15 cellular contexts compared by ENCODE assay signal in genomic region chr1:155801149-155801548, GRCh38. TPM values are rescaled to one million over a fixed set of nuclear protein-coding genes. Genes with fewer than 3 reads are reported as not detected.
DNase-seq lines count a peak whose midpoint lies in the region; ATAC-seq and TF ChIP-seq lines count a peak whose summit lies in the region.
"Had no signal": no experiment of that assay in that cellular context is flagged by ENCODE, and none has a peak within 500 bp of the region (broad histone marks: within the 10 kb centered on the region; RNA-seq: fewer than 3 reads in every experiment).

No MANE protein-coding gene starts in this region.

- intact Hi-C loops in activated T-helper 2 cell treated with anti-CD3 and anti-CD28 coated beads, Interferon-gamma antibody, Interleukin-2, Interleukin-4, amounts not matched to agents 10 μg/mL and 5 μg/mL and 100 μg/mL, durations not matched to agents 14 hours and 24 hours and 36 hours (cut with micrococcal nuclease), result no loop called here

- ATAC-seq in GM21825 (IDR thresholded peaks at IDR 0.05; ENCODE audit: unreplicated experiment), result no peak
- ATAC-seq: gastroesophageal sphincter, right cardiac atrium had no signal

- H3K4me1 Mint-ChIP-seq in activated T-helper 2 cell treated with anti-CD3 and anti-CD28 coated beads, Interferon-gamma antibody, Interleukin-2, Interleukin-4, amounts not matched to agents 10 μg/mL and 5 μg/mL and 100 μg/mL, durations not matched to agents 14 hours and 24 hours and 36 hours (ENCODE audit: low read depth), result peaks cover 4% of the 10 kb centered on the region

- no peak for TF ChIP-seq CTCF in foreskin fibroblast (IDR thresholded peaks at IDR 0.05; ENCODE audit: low read depth, low read length)

- no peaks in the 10 kb centered on the region for H3K9me3 Mint-ChIP-seq in activated T-helper 2 cell treated with anti-CD3 and anti-CD28 coated beads, Interferon-gamma antibody, Interleukin-2, Interleukin-4, amounts not matched to agents 10 μg/mL and 5 μg/mL and 100 μg/mL, durations not matched to agents 14 hours and 24 hours and 36 hours
- H3K9me3 Mint-ChIP-seq: CD4-positive, CD25-positive, alpha-beta regulatory T cell had no signal

- H3K4me3 Mint-ChIP-seq in activated T-helper 2 cell treated with anti-CD3 and anti-CD28 coated beads, Interferon-gamma antibody, Interleukin-2, Interleukin-4, amounts not matched to agents 10 μg/mL and 5 μg/mL and 100 μg/mL, durations not matched to agents 14 hours and 24 hours and 36 hours (ENCODE audit: low read depth), result no peak overlapping the region
- H3K4me3 Mint-ChIP-seq: CD4-positive, CD25-positive, alpha-beta regulatory T cell had no signal

- H3K27ac Mint-ChIP-seq in activated T-helper 2 cell treated with anti-CD3 and anti-CD28 coated beads, Interferon-gamma antibody, Interleukin-2, Interleukin-4, amounts not matched to agents 10 μg/mL and 5 μg/mL and 100 μg/mL, durations not matched to agents 14 hours and 24 hours and 36 hours, result peak overlapping the region; percentile 42

- peaks cover 52% of the 10 kb centered on the region for H3K36me3 Mint-ChIP-seq in activated T-helper 2 cell treated with anti-CD3 and anti-CD28 coated beads, Interferon-gamma antibody, Interleukin-2, Interleukin-4, amounts not matched to agents 10 μg/mL and 5 μg/mL and 100 μg/mL, durations not matched to agents 14 hours and 24 hours and 36 hours (ENCODE audit: low read depth)

- DNase-seq in Daoy (ENCODE audit: low read depth) (peak; percentile 2), HT1080 (ENCODE audit: low read depth) (peak; percentile 29), foreskin fibroblast (peak; percentile 15 to 45), D341Med (ENCODE audit: low spot score) (no peak), ureter (ENCODE audit: low spot score) (no peak)
- DNase-seq in activated T-helper 2 cell treated with anti-CD3 and anti-CD28 coated beads, Interferon-gamma antibody, Interleukin-2, Interleukin-4, amounts not matched to agents 10 μg/mL and 5 μg/mL and 100 μg/mL, durations not matched to agents 14 hours and 24 hours and 36 hours (ENCODE audit: low spot score), result no peak
- no peak for DNase-seq in activated CD4-positive, alpha-beta T cell treated with anti-CD3 and anti-CD28 coated beads, Interleukin-2, amount 50 U/mL, for 1 hour
- DNase-seq: activated gamma-delta T cell; CD4-positive, CD25-positive, alpha-beta regulatory T cell; right cardiac atrium; SHP77 treated with DMSO at 0.1 percent for 48 hours; WERI-Rb-1 had no signal

- H3K4me3 ChIP-seq in foreskin fibroblast (ENCODE audit: low read depth in 1 of 2, low read length in 2 of 2), result no peak overlapping the region
- H3K4me3 ChIP-seq: coronary artery, gastroesophageal sphincter had no signal

- H3K27me3 Mint-ChIP-seq in activated T-helper 2 cell treated with anti-CD3 and anti-CD28 coated beads, Interferon-gamma antibody, Interleukin-2, Interleukin-4, amounts not matched to agents 10 μg/mL and 5 μg/mL and 100 μg/mL, durations not matched to agents 14 hours and 24 hours and 36 hours (ENCODE audit: low read depth), result no peaks in the 10 kb centered on the region
- H3K27me3 Mint-ChIP-seq: CD4-positive, CD25-positive, alpha-beta regulatory T cell had no signal

RNA-seq across cellular contexts. Expression of gene GON4L, which starts 55.9 kb away (rescaled TPM):
- 16.0 and 22.5 TPM in 2 replicates for total RNA-seq in Daoy (2014; rRNA removed; shearing (Covaris generic))
- 16.2 and 16.9 TPM in 2 replicates for total RNA-seq in HT1080 (2014; rRNA removed; shearing (Covaris generic))
- polyA plus RNA-seq in HT1080 (2015; cell fraction: cytosol; rRNA removed), result 7.7 and 10.0 TPM in 2 replicates
- polyA plus RNA-seq in HT1080 (2015; cell fraction: nucleus; rRNA removed), result 51.4 and 60.3 TPM in 2 replicates
- 56.2 and 68.3 TPM in 2 replicates for total RNA-seq in activated T-helper 2 cell treated with anti-CD3 and anti-CD28 coated beads, Interferon-gamma antibody, Interleukin-2, Interleukin-4, amounts not matched to agents 10 μg/mL and 5 μg/mL and 100 μg/mL, durations not matched to agents 14 hours and 24 hours and 36 hours
- 82.9 TPM for total RNA-seq in ureter

RNA-seq across cellular contexts. Expression of gene SYT11, which starts 58.2 kb away (rescaled TPM):
- 7.4 and 12.8 TPM in 2 replicates for total RNA-seq in Daoy (2014; rRNA removed; shearing (Covaris generic))
- 15.0 and 16.9 TPM in 2 replicates for total RNA-seq in HT1080 (2014; rRNA removed; shearing (Covaris generic))
- 8.4 and 11.8 TPM in 2 replicates for polyA plus RNA-seq in HT1080 (2015; cell fraction: cytosol; rRNA removed)
- polyA plus RNA-seq in HT1080 (2015; cell fraction: nucleus; rRNA removed), result 28.6 and 30.5 TPM in 2 replicates
- 22.3 and 23.3 TPM in 2 replicates for total RNA-seq in activated T-helper 2 cell treated with anti-CD3 and anti-CD28 coated beads, Interferon-gamma antibody, Interleukin-2, Interleukin-4, amounts not matched to agents 10 μg/mL and 5 μg/mL and 100 μg/mL, durations not matched to agents 14 hours and 24 hours and 36 hours
- total RNA-seq in ureter, result 11.3 TPM

Comparison
In these comparisons a context has a peak if more than half of its experiments do, and no peak if none do; other contexts are left out.
1. DNase-seq: peak in Daoy (single experiment), HT1080 (single experiment) and foreskin fibroblast (2 of 2); none in activated T-helper 2 cell treated with anti-CD3 and anti-CD28 coated beads, Interferon-gamma antibody, Interleukin-2, Interleukin-4, amounts not matched to agents 10 μg/mL and 5 μg/mL and 100 μg/mL, durations not matched to agents 14 hours and 24 hours and 36 hours (single experiment), D341Med (single experiment), ureter (single experiment) and activated CD4-positive, alpha-beta T cell treated with anti-CD3 and anti-CD28 coated beads, Interleukin-2, amount 50 U/mL, for 1 hour (single experiment).